1 cellular context compared by ENCODE assay signal in genomic region chr4:3662516-3662915, GRCh38.
TF ChIP-seq lines count a peak whose summit lies in the region.

No MANE protein-coding gene starts in this region.

TF ChIP-seq in GM23338, 12 proteins besides CTCF, POLR2A, EP300 and RAD21 (continued from another document):
- TF ChIP-seq ZNF462 (CRISPR knock-in tag; IDR thresholded peaks at IDR 0.05) (no peak), POLR2AphosphoS5 (IDR thresholded peaks at IDR 0.05; ENCODE audit: low read depth) (no peak), JUNB (IDR thresholded peaks at IDR 0.05; ENCODE audit: unreplicated experiment) (no peak), NANOG (IDR thresholded peaks at IDR 0.05; ENCODE audit: borderline replicate concordance) (no peak), ZNF114 (CRISPR knock-in tag; IDR thresholded peaks at IDR 0.05) (no peak), EZH2phosphoT487 (IDR thresholded peaks at IDR 0.05; ENCODE audit: unreplicated experiment) (no peak), ETS1 (IDR thresholded peaks at IDR 0.05) (no peak), REST (IDR thresholded peaks at IDR 0.05; ENCODE audit: unreplicated experiment) (no peak), CREB1 (CRISPR knock-in tag; IDR thresholded peaks at IDR 0.05; ENCODE audit: low read depth) (no peak), ZNF331 (CRISPR knock-in tag; IDR thresholded peaks at IDR 0.05; ENCODE audit: low read depth) (no peak)
